In genomic region chr4:154024097-154024496, GRCh38 we compare ENCODE assay signal across 14 cellular contexts.
DNase-seq lines count a peak whose midpoint lies in the region; ATAC-seq and TF ChIP-seq lines count a peak whose summit lies in the region.
"Had no signal": no experiment of that assay in that cellular context is flagged by ENCODE, and none has a peak within 500 bp of the region (broad histone marks: within the 10 kb centered on the region; RNA-seq: fewer than 3 reads in every experiment).

No MANE protein-coding gene starts in this region.

- no peak overlapping the region for H3K14ac ChIP-seq in trophoblast cell (ENCODE audit: low read length)

- no peaks in the 10 kb centered on the region for H3K79me2 ChIP-seq in trophoblast cell (ENCODE audit: control insufficient read depth, insufficient read depth, low read length, poor library complexity)

- peak; percentile 44 for ATAC-seq in HG02870 (IDR thresholded peaks at IDR 0.05; ENCODE audit: unreplicated experiment)
- no peak for ATAC-seq in GM18873 (IDR thresholded peaks at IDR 0.05; ENCODE audit: low FRiP score, unreplicated experiment)
- ATAC-seq: mucosa of descending colon had no signal

- H3K4me1 ChIP-seq in liver (ENCODE audit: control insufficient read depth in 4 of 4, insufficient read depth in 4 of 4, low read length in 3 of 4) (peaks cover 0 to 5% (median 0%) of the 10 kb centered on the region in 4 donors), ovary (ENCODE audit: insufficient read depth) (no peaks in the 10 kb centered on the region), trophoblast cell (ENCODE audit: control insufficient read depth in 1 of 2, insufficient read depth in 2 of 2, low read length in 2 of 2) (no peaks in the 10 kb centered on the region)

- H3K4ac ChIP-seq in trophoblast cell (ENCODE audit: low read depth, low read length), result no peak overlapping the region

- TF ChIP-seq RAD21 in liver (IDR thresholded peaks at IDR 0.05), result peak in 1 of 2 donors; percentile 73

- no peak for TF ChIP-seq EP300 in ovary (IDR thresholded peaks at IDR 0.05)

- no peak overlapping the region for H2BK5ac ChIP-seq in trophoblast cell (ENCODE audit: low read depth, low read length, poor library complexity)

- H3K27me3 ChIP-seq in liver (ENCODE audit: control insufficient read depth in 4 of 4, insufficient read depth in 4 of 4, low read length in 3 of 4) (no peaks in the 10 kb centered on the region), ovary (no peaks in the 10 kb centered on the region), trophoblast cell (ENCODE audit: insufficient read depth, low read length) (no peaks in the 10 kb centered on the region)
- H3K27me3 ChIP-seq: cardiac muscle cell had no signal

- no peak overlapping the region for H3K23ac ChIP-seq in trophoblast cell (ENCODE audit: low read length)

- no peak overlapping the region for H3K18ac ChIP-seq in trophoblast cell (ENCODE audit: low read length)

- H3K36me3 ChIP-seq in liver (ENCODE audit: control insufficient read depth in 4 of 4, insufficient read depth in 3 of 4, low read depth in 1 of 4, low read length in 3 of 4), result no peaks in the 10 kb centered on the region
- H3K36me3 ChIP-seq in ovary, result no peaks in the 10 kb centered on the region
- no peaks in the 10 kb centered on the region for H3K36me3 ChIP-seq in trophoblast cell (ENCODE audit: control insufficient read depth in 1 of 2, insufficient read depth in 2 of 2, low read length in 2 of 2)
- H3K36me3 ChIP-seq: cardiac muscle cell had no signal

- peak overlapping the region in 1 of 3 donors; percentile 1 for H3K4me3 ChIP-seq in liver (ENCODE audit: low read depth in 1 of 3, low read length in 3 of 3)
- H3K4me3 ChIP-seq in ovary, result no peak overlapping the region
- no peak overlapping the region for H3K4me3 ChIP-seq in trophoblast cell (ENCODE audit: low read depth, low read length)
- H3K4me3 ChIP-seq: cardiac muscle cell, mucosa of descending colon had no signal

- no peak overlapping the region for H2BK12ac ChIP-seq in trophoblast cell (ENCODE audit: low read length)

- H4K12ac ChIP-seq in trophoblast cell (ENCODE audit: low read depth, low read length), result no peak overlapping the region

- H4K8ac ChIP-seq in trophoblast cell (ENCODE audit: low read depth, low read length), result no peak overlapping the region

- H3K9ac ChIP-seq in liver (ENCODE audit: low read depth in 1 of 2, low read length in 2 of 2) (no peak overlapping the region), trophoblast cell (ENCODE audit: low read length) (no peak overlapping the region)

- no peak overlapping the region for H2BK120ac ChIP-seq in trophoblast cell (ENCODE audit: insufficient read depth, low read length, poor library complexity)

- no peak for TF ChIP-seq POLR2A in ovary (IDR thresholded peaks at IDR 0.05)

- H3K9me3 ChIP-seq in liver (ENCODE audit: control insufficient read depth in 4 of 4, low read length in 3 of 4), result no peaks in the 10 kb centered on the region
- no peaks in the 10 kb centered on the region for H3K9me3 ChIP-seq in ovary
- no peaks in the 10 kb centered on the region for H3K9me3 ChIP-seq in trophoblast cell (ENCODE audit: insufficient read depth, low read depth, low read length)
- H3K9me3 ChIP-seq: mucosa of descending colon had no signal

- intact Hi-C loops in ovary (cut with DNase I), result no loop called here

- H2AK5ac ChIP-seq in trophoblast cell (ENCODE audit: low read length), result no peak overlapping the region

- TF ChIP-seq CTCF in liver (IDR thresholded peaks at IDR 0.05; ENCODE audit: low read depth, low read length, missing input control) (peak; percentile 29), ovary (IDR thresholded peaks at IDR 0.05) (no peak)

- H3K4me2 ChIP-seq in trophoblast cell (ENCODE audit: low read length), result no peak overlapping the region

- no peak overlapping the region for H4K91ac ChIP-seq in trophoblast cell (ENCODE audit: low read depth, low read length)

- peak overlapping the region in 1 of 2 donors; percentile 44 for H3K27ac ChIP-seq in liver (ENCODE audit: low read depth in 1 of 2, low read length in 2 of 2)
- H3K27ac ChIP-seq in ovary, result no peak overlapping the region
- no peak overlapping the region for H3K27ac ChIP-seq in trophoblast cell (ENCODE audit: low read depth, low read length)
- H3K27ac ChIP-seq: cardiac muscle cell, RWPE1 had no signal

- no peaks in the 10 kb centered on the region for H3K79me1 ChIP-seq in trophoblast cell (ENCODE audit: low read length)

- 37% methylated on average over 6 of the region's 6 CpGs for WGBS in liver
- WGBS in ovary, 3 donors, result 48 to 75% (median 68%) methylated on average over 6 of the region's 6 CpGs
- no CpG with 5 or more reads among the region's 6 CpGs for WGBS in trophoblast cell (ENCODE audit: extremely low coverage, insufficient coverage, insufficient read length)

- H2AFZ ChIP-seq in trophoblast cell (ENCODE audit: insufficient read depth, low read length, poor library complexity), result no peak overlapping the region

- peak; percentile 31 for DNase-seq in DMS53 (lab: John Stamatoyannopoulos, UW)
- no peak for DNase-seq in DMS53 treated with DMSO at 0.1 percent for 48 hours (lab: John Stamatoyannopoulos, UW; ENCODE audit: unreplicated experiment)
- DNase-seq in UCSD-AML1 (lab: John Stamatoyannopoulos, UW; ENCODE audit: unreplicated experiment), result peak; percentile 13
- DNase-seq in ovary, result no peak
- DNase-seq in trophoblast cell, result no peak
- DNase-seq: 8988T, mucosa of descending colon, NCI-H1930, retina had no signal

TF ChIP-seq in liver, 16 proteins besides CTCF, POLR2A, EP300 and RAD21:
- TF ChIP-seq FOXA1 (IDR thresholded peaks at IDR 0.05) (no peak), YY1 (IDR thresholded peaks at IDR 0.05) (peak; percentile 9)
TF ChIP-seq in liver: peak in this region for 1.

Comparison
In these comparisons a context has a peak if more than half of its experiments do, and no peak if none do; other contexts are left out.
1. DNase-seq: peak in DMS53 (single experiment) and UCSD-AML1 (single experiment); none in DMS53 treated with DMSO at 0.1 percent for 48 hours (single experiment), ovary (0 of 5) and trophoblast cell (0 of 2).